Comparison of ENCODE assay signal across 20 cellular contexts in genomic region chr1:89834078-89834704, GRCh38. TPM values are rescaled to one million over a fixed set of nuclear protein-coding genes. Genes with fewer than 3 reads are reported as not detected.
DNase-seq lines count a peak whose midpoint lies in the region; ATAC-seq and TF ChIP-seq lines count a peak whose summit lies in the region.
"Had no signal": no experiment of that assay in that cellular context is flagged by ENCODE, and none has a peak within 500 bp of the region (broad histone marks: within the 10 kb centered on the region; RNA-seq: fewer than 3 reads in every experiment).

No MANE protein-coding gene starts in this region.

- no peaks in the 10 kb centered on the region for H3K9me3 ChIP-seq in suprapubic skin
- H3K9me3 ChIP-seq: BLaER1, SJCRH30 had no signal

- peaks cover 6% of the 10 kb centered on the region for H3K36me3 Mint-ChIP-seq in activated naive CD8-positive, alpha-beta T cell
- peaks cover 1% of the 10 kb centered on the region for H3K36me3 Mint-ChIP-seq in activated naive CD8-positive, alpha-beta T cell treated with anti-CD3 and anti-CD28 coated beads for 36 hours
- H3K36me3 Mint-ChIP-seq: CD8-positive, alpha-beta memory T cell had no signal

- no peak overlapping the region for H3K4me3 ChIP-seq in suprapubic skin
- H3K4me3 ChIP-seq: BLaER1, SJCRH30 had no signal

- H3K36me3 ChIP-seq in suprapubic skin, result no peaks in the 10 kb centered on the region
- H3K36me3 ChIP-seq: SJCRH30 had no signal

- no peak for TF ChIP-seq POLR2A in suprapubic skin (IDR thresholded peaks at IDR 0.05)

- H3K27me3 Mint-ChIP-seq in activated naive CD8-positive, alpha-beta T cell, result no peaks in the 10 kb centered on the region
- no peaks in the 10 kb centered on the region for H3K27me3 Mint-ChIP-seq in activated naive CD8-positive, alpha-beta T cell treated with anti-CD3 and anti-CD28 coated beads for 36 hours
- H3K27me3 Mint-ChIP-seq: CD8-positive, alpha-beta memory T cell had no signal

- no peak for DNase-seq in activated naive CD8-positive, alpha-beta T cell treated with anti-CD3 and anti-CD28 coated beads for 36 hours
- no peak for DNase-seq in suprapubic skin (ENCODE audit: low spot score in 2 of 2)
- no peak for DNase-seq in NCI-H187 (lab: John Stamatoyannopoulos, UW)
- no peak for DNase-seq in Right ventricle myocardium superior
- no peak for DNase-seq in activated T-cell treated with anti-CD3 and anti-CD28 coated beads, Interleukin-2, amount 50 U/mL, for 48 hours
- DNase-seq: 8988T; CD8-positive, alpha-beta memory T cell; DMS79; HCEC 1CT; NCI-H1436 treated with DMSO at 0.1 percent for 48 hours; NCI-H2081; NCI-H748 treated with DMSO at 0.1 percent for 48 hours; PC-3; SJCRH30 had no signal

- 80% methylated on average over 3 of the region's 3 CpGs for WGBS in suprapubic skin

- no peak for TF ChIP-seq EP300 in suprapubic skin (IDR thresholded peaks at IDR 0.05)

- peak overlapping the region; percentile 13 for H3K27ac Mint-ChIP-seq in activated naive CD8-positive, alpha-beta T cell
- H3K27ac Mint-ChIP-seq in activated naive CD8-positive, alpha-beta T cell treated with anti-CD3 and anti-CD28 coated beads for 36 hours, result no peak overlapping the region
- H3K27ac Mint-ChIP-seq: CD8-positive, alpha-beta memory T cell had no signal

- H3K27me3 ChIP-seq in layer of hippocampus (ENCODE audit: control insufficient read depth, insufficient read depth, low read length), result no peaks in the 10 kb centered on the region
- no peaks in the 10 kb centered on the region for H3K27me3 ChIP-seq in suprapubic skin
- H3K27me3 ChIP-seq: BLaER1, SJCRH30 had no signal

- TF ChIP-seq CTCF in suprapubic skin (IDR thresholded peaks at IDR 0.05), result no peak

- no peaks in the 10 kb centered on the region for H3K9me3 Mint-ChIP-seq in activated naive CD8-positive, alpha-beta T cell (ENCODE audit: low read depth)
- no peaks in the 10 kb centered on the region for H3K9me3 Mint-ChIP-seq in activated naive CD8-positive, alpha-beta T cell treated with anti-CD3 and anti-CD28 coated beads for 36 hours
- H3K9me3 Mint-ChIP-seq: CD8-positive, alpha-beta memory T cell had no signal

- peaks cover 12% of the 10 kb centered on the region for H3K4me1 Mint-ChIP-seq in activated naive CD8-positive, alpha-beta T cell (ENCODE audit: low read depth)
- peaks cover 5% of the 10 kb centered on the region for H3K4me1 Mint-ChIP-seq in activated naive CD8-positive, alpha-beta T cell treated with anti-CD3 and anti-CD28 coated beads for 36 hours

- peaks cover 19% of the 10 kb centered on the region for H3K4me1 ChIP-seq in suprapubic skin
- H3K4me1 ChIP-seq: SJCRH30 had no signal

- intact Hi-C loops in Right ventricle myocardium superior (cut with DNase I), result no loop called here

- H3K4me3 Mint-ChIP-seq in activated naive CD8-positive, alpha-beta T cell, result no peak overlapping the region
- H3K4me3 Mint-ChIP-seq in activated naive CD8-positive, alpha-beta T cell treated with anti-CD3 and anti-CD28 coated beads for 36 hours, result no peak overlapping the region
- H3K4me3 Mint-ChIP-seq: CD8-positive, alpha-beta memory T cell had no signal

- ATAC-seq in Right ventricle myocardium superior (ENCODE audit: poor library complexity), result no peak
- ATAC-seq: PC-3 had no signal

- peak overlapping the region; percentile 89 for H3K27ac ChIP-seq in angular gyrus (ENCODE audit: low read depth, low read length)
- H3K27ac ChIP-seq in layer of hippocampus (ENCODE audit: low read depth, low read length), result peak overlapping the region; percentile 86
- H3K27ac ChIP-seq in suprapubic skin, result no peak overlapping the region
- H3K27ac ChIP-seq: BLaER1, HL-60, RWPE1, SJCRH30 had no signal

RNA-seq across cellular contexts. Expression of gene LRRC8D, which starts 13.4 kb away (rescaled TPM):
- total RNA-seq in activated naive CD8-positive, alpha-beta T cell treated with anti-CD3 and anti-CD28 coated beads for 36 hours, result 10 to 100 TPM; 37.7 to 41.2 TPM
- total RNA-seq in suprapubic skin (10 to 100 TPM; 11.7 to 24.8 (median 21.6) TPM), Right ventricle myocardium superior (5.1 TPM)
